20 cellular contexts compared by ENCODE assay signal in genomic region chr5:20000416-20000815, GRCh38. TPM values are rescaled to one million over a fixed set of nuclear protein-coding genes. Genes with fewer than 3 reads are reported as not detected.
"Had no signal": no experiment of that assay in that cellular context is flagged by ENCODE, and none has a peak within 500 bp of the region (broad histone marks: within the 10 kb centered on the region; RNA-seq: fewer than 3 reads in every experiment).

No MANE protein-coding gene starts in this region.

- H3K4me1 ChIP-seq: esophagus squamous epithelium, neural progenitor cell, parathyroid adenoma, right lobe of liver, tibial nerve, upper lobe of left lung had no signal

- H3K4me2 ChIP-seq: neural progenitor cell had no signal

- H3K4me3 ChIP-seq: esophagus squamous epithelium, mucosa of descending colon, neural progenitor cell, right lobe of liver, thoracic aorta, tibial nerve, upper lobe of left lung had no signal

- H3K79me2 ChIP-seq: parathyroid adenoma had no signal

- DNase-seq: cortex of kidney; effector memory CD8-positive, alpha-beta T cell; erythroblast; esophagus squamous epithelium; head of caudate nucleus; kidney; mesenchymal stem cell; mucosa of descending colon; naive thymus-derived CD4-positive, alpha-beta T cell; right lobe of liver; small intestine; stimulated activated CD4-positive, alpha-beta T cell treated with anti-CD3 and anti-CD28 coated beads, Interleukin-15, amount 100 ng/mL, for 24 hours; stimulated activated CD4-positive, alpha-beta T cell treated with anti-CD3 and anti-CD28 coated beads, Interleukin-2, amount 100 ng/mL, for 48 hours; stimulated activated naive B cell treated with anti-CD40 and anti-IgM and Interleukin-4, amounts not matched to agents 10 μg/mL and 1 μg/mL and 100 μg/mL, for 72 hours; upper lobe of left lung had no signal

- H3K27me3 ChIP-seq: esophagus squamous epithelium, neural progenitor cell, right lobe of liver, tibial nerve, upper lobe of left lung had no signal

- H3K36me3 ChIP-seq: esophagus squamous epithelium, neural progenitor cell, right lobe of liver, thoracic aorta, tibial nerve, upper lobe of left lung had no signal

- H2AFZ ChIP-seq: neural progenitor cell, parathyroid adenoma had no signal

- H3K9ac ChIP-seq: neural progenitor cell, parathyroid adenoma had no signal

- H3K9me3 ChIP-seq: esophagus squamous epithelium, right lobe of liver, thoracic aorta, tibial nerve, upper lobe of left lung had no signal

- H3K27ac ChIP-seq: esophagus squamous epithelium, neural progenitor cell, parathyroid adenoma, right lobe of liver, thoracic aorta, tibial nerve, upper lobe of left lung had no signal

RNA-seq across cellular contexts. Expression of gene CDH18, which starts 12.4 kb away (rescaled TPM):
- polyA plus RNA-seq: liver; naive thymus-derived CD4-positive, alpha-beta T cell had no signal
